In the genomic region with DNA sequence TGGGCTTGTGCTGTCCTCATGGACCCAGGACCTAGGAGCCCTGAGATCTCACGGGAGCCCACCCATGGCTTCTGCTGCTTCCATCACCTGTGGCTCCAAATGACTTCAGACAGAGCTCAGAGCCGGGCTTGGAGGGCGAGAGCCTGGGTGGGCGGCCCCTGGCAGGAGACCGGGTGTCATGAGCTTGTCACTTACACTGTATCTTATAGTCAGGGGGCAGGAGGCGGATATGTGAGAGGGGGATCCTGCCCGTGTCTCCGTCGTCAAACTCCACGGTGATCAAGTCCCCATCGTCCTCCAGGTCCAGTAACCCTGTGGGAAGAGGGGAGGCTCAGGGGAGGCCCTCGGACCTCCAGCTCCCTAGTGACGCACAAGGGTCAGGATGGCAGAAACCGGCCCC, we compare ENCODE assay signal across 32 cellular contexts.
"Had no signal": no experiment of that assay in that cellular context is flagged by ENCODE, and none has a peak within 500 bp of the region (broad histone marks: within the 10 kb centered on the region; RNA-seq: fewer than 3 reads in every experiment).

No MANE protein-coding gene starts in this region.

- H3K27me3 ChIP-seq: adrenal gland, body of pancreas, cardiac muscle cell had no signal

- H3K4me1 ChIP-seq: adrenal gland, body of pancreas had no signal

- ATAC-seq: activated CD8-positive, alpha-beta T cell treated with anti-CD3 and anti-CD28 coated beads for 36 hours; activated naive CD4-positive, alpha-beta T cell treated with anti-CD3 and anti-CD28 coated beads, Interleukin-2, amount 50 U/mL, for 72 hours; activated T-cell treated with anti-CD3 and anti-CD28 coated beads, Interleukin-2, amount 50 U/mL, for 4 hours; activated T-cell treated with anti-CD3 and anti-CD28 coated beads, Interleukin-2, amount 50 U/mL, for 72 hours; activated T-helper 17 cell treated with anti-CD3 and anti-CD28 coated beads, Interleukin-2, amount 50 U/mL, for 72 hours; body of pancreas had no signal

- H3K4me3 ChIP-seq: adrenal gland, body of pancreas, cardiac muscle cell had no signal

- H3K27ac ChIP-seq: adrenal gland, body of pancreas, cardiac muscle cell, VCaP had no signal

- H3K9me3 ChIP-seq: body of pancreas had no signal

- DNase-seq: activated B cell treated with CpG ODN at 0.5 μM for 24 hours; activated CD4-positive, alpha-beta memory T cell treated with anti-CD3 and anti-CD28 coated beads for 36 hours; activated CD4-positive, alpha-beta T cell treated with anti-CD3 and anti-CD28 coated beads for 4 hours; activated CD4-positive, alpha-beta T cell treated with anti-CD3 and anti-CD28 coated beads, Interleukin-2, amount 10 ng/mL, durations not matched to agents 24 days and 14 days; activated CD4-positive, alpha-beta T cell treated with anti-CD3 and anti-CD28 coated beads, Interleukin-2, amount 50 U/mL, for 1 hour; activated CD4-positive, alpha-beta T cell treated with anti-CD3 and anti-CD28 coated beads, Interleukin-2, amount 50 U/mL, for 4 hours; activated CD4-positive, CD25-positive, alpha-beta regulatory T cell treated with anti-CD3 and anti-CD28 coated beads, Interleukin-2, amount 50 U/mL, for 72 hours; activated CD8-positive, alpha-beta memory T cell treated with anti-CD3 and anti-CD28 coated beads, Interleukin-2, amount 50 U/mL, for 4 hours; activated CD8-positive, alpha-beta T cell treated with anti-CD3 and anti-CD28 coated beads for 36 hours; activated effector memory CD4-positive, alpha-beta T cell treated with anti-CD3 and anti-CD28 coated beads, Interleukin-2, amount 50 U/mL, for 16 hours; activated gamma-delta T cell treated with Interleukin-2 at 50 U/mL for 16 hours; activated naive CD4-positive, alpha-beta T cell; activated naive CD4-positive, alpha-beta T cell treated with anti-CD3 and anti-CD28 coated beads for 36 hours; activated naive CD4-positive, alpha-beta T cell treated with anti-CD3 and anti-CD28 coated beads, Interleukin-2, amount 50 U/mL, for 16 hours; activated naive CD8-positive, alpha-beta T cell treated with anti-CD3 and anti-CD28 coated beads for 36 hours; activated T-cell treated with anti-CD3 and anti-CD28 coated beads for 4 hours; activated T-cell treated with anti-CD3 and anti-CD28 coated beads, Interleukin-2, amount 50 U/mL, for 1 hour; activated T-cell treated with anti-CD3 and anti-CD28 coated beads, Interleukin-2, amount 50 U/mL, for 4 hours; activated T-cell treated with anti-CD3 and anti-CD28 coated beads, Interleukin-2, amount 50 U/mL, for 72 hours; adrenal gland; amniotic stem cell; aorta; body of pancreas; caudate nucleus; cerebellar nuclear complex; T-helper 1 cell; T-helper 2 cell; T-helper 9 cell had no signal
